ENCODE assay signal across 18 cellular contexts in genomic region chr4:140246216-140246615, GRCh38.
DNase-seq lines count a peak whose midpoint lies in the region; ATAC-seq and TF ChIP-seq lines count a peak whose summit lies in the region.
"Had no signal": no experiment of that assay in that cellular context is flagged by ENCODE, and none has a peak within 500 bp of the region (broad histone marks: within the 10 kb centered on the region; RNA-seq: fewer than 3 reads in every experiment).

No MANE protein-coding gene starts in this region.

- H3K9me2 ChIP-seq in GM23338 (ENCODE audit: insufficient read depth), result no peaks in the 10 kb centered on the region

- H3F3A ChIP-seq in GM23338 (replicated peaks; ENCODE audit: low read depth), result no peaks in the 10 kb centered on the region

- H3K9me3 ChIP-seq in osteoblast (ENCODE audit: low read depth, low read length), result no peaks in the 10 kb centered on the region
- no peaks in the 10 kb centered on the region for H3K9me3 ChIP-seq in tibial artery
- H3K9me3 ChIP-seq: A549 had no signal

- H3K27me3 ChIP-seq in osteoblast (ENCODE audit: insufficient read depth, low read length), result no peaks in the 10 kb centered on the region
- no peaks in the 10 kb centered on the region for H3K27me3 ChIP-seq in tibial artery
- H3K27me3 ChIP-seq in GM23338 (ENCODE audit: insufficient read depth), result peaks cover 7% of the 10 kb centered on the region

- H3K4me1 Mint-ChIP-seq in GM23338, result peaks cover 28% of the 10 kb centered on the region

- in situ Hi-C loops in G401 (cut with HindIII; ENCODE audit: low sequenced_read_pairs), result no loop called here

- no peak overlapping the region for H3K27ac Mint-ChIP-seq in GM23338
- H3K27ac Mint-ChIP-seq: CD4-positive, alpha-beta memory T cell; H9 had no signal

- H2AFZ ChIP-seq in osteoblast (ENCODE audit: low read length), result peak overlapping the region; percentile 6
- H2AFZ ChIP-seq in GM23338, result no peak overlapping the region
- H2AFZ ChIP-seq: GM23248 had no signal

- H3K9me3 Mint-ChIP-seq in GM23338, result no peaks in the 10 kb centered on the region
- H3K9me3 Mint-ChIP-seq: CD4-positive, alpha-beta memory T cell; H9 had no signal

- H4K20me1 ChIP-seq in osteoblast (ENCODE audit: insufficient read depth, low read length) (no peaks in the 10 kb centered on the region), GM23338 (replicated peaks; ENCODE audit: insufficient read depth) (no peaks in the 10 kb centered on the region)

- H3K27ac ChIP-seq in osteoblast (ENCODE audit: low read depth, low read length), result no peak overlapping the region
- H3K27ac ChIP-seq in tibial artery, result no peak overlapping the region
- H3K27ac ChIP-seq in GM23338 (ENCODE audit: low read depth), result no peak overlapping the region
- H3K27ac ChIP-seq: A549, GM23248 had no signal

- intact Hi-C loops in tibial artery (cut with DNase I; ENCODE audit: low total_unique reads), result no loop called here

- H3K79me2 ChIP-seq in osteoblast (ENCODE audit: insufficient read depth, low read length), result no peaks in the 10 kb centered on the region
- no peaks in the 10 kb centered on the region for H3K79me2 ChIP-seq in GM23338 (replicated peaks; ENCODE audit: insufficient read depth)

- H3K36me3 ChIP-seq in osteoblast (ENCODE audit: insufficient read depth, low read length) (no peaks in the 10 kb centered on the region), tibial artery (no peaks in the 10 kb centered on the region), GM23338 (ENCODE audit: insufficient read depth) (no peaks in the 10 kb centered on the region)

- H3K4me3 Mint-ChIP-seq in GM23338, result no peak overlapping the region
- H3K4me3 Mint-ChIP-seq: CD4-positive, alpha-beta memory T cell; H9 had no signal

- H3K27me3 Mint-ChIP-seq in GM23338 (ENCODE audit: insufficient read depth, low read depth, poor library complexity), result peaks cover 6% of the 10 kb centered on the region

- TF ChIP-seq CTCF in AG10803 (conservative IDR thresholded peaks at IDR 0.05; ENCODE audit: low read length), result no peak
- TF ChIP-seq CTCF in osteoblast (IDR thresholded peaks at IDR 0.05; ENCODE audit: extremely low read depth, low read depth, low read length), result no peak
- no peak for TF ChIP-seq CTCF in tibial artery (IDR thresholded peaks at IDR 0.05)
- no peak for TF ChIP-seq CTCF in GM23338 (conservative IDR thresholded peaks at IDR 0.05; ENCODE audit: low read depth in 2 of 2)

- H3K4me3 ChIP-seq in AG10803 (ENCODE audit: low read length) (no peak overlapping the region), osteoblast (ENCODE audit: insufficient read depth, low read length) (no peak overlapping the region), tibial artery (no peak overlapping the region), GM23338 (no peak overlapping the region)
- H3K4me3 ChIP-seq: A549, GM23248 had no signal

- H3K4me1 ChIP-seq in osteoblast (ENCODE audit: insufficient read depth, low read length) (no peaks in the 10 kb centered on the region), tibial artery (peaks cover 0 to 24% (median 8%) of the 10 kb centered on the region in 4 donors), GM23338 (ENCODE audit: insufficient read depth) (peaks cover 22% of the 10 kb centered on the region)

- DNase-seq in AG10803 (ENCODE audit: low read depth) (peak; percentile 57), G401 (ENCODE audit: low spot score) (peak; percentile 8), NCI-H446 treated with DMSO at 0.1 percent for 48 hours (lab: John Stamatoyannopoulos, UW) (peak; percentile 73), osteoblast (ENCODE audit: insufficient read length, low spot score, missing footprints) (no peak), RKO (ENCODE audit: low spot score) (no peak), tibial artery (no peak), GM23338 (ENCODE audit: low spot score) (no peak)
- DNase-seq: 8988T; ACHN; C1 segment of cervical spinal cord; Calu3; CD4-positive, alpha-beta memory T cell; COR-L47; DMS79; GM23248; H9 had no signal

- no peaks in the 10 kb centered on the region for H3K36me3 Mint-ChIP-seq in GM23338 (ENCODE audit: low read depth)
- H3K36me3 Mint-ChIP-seq: CD4-positive, alpha-beta memory T cell had no signal

- ATAC-seq in GM23338, result no peak
- ATAC-seq: A549, HCT116 had no signal

- no peak overlapping the region for H3K4me2 ChIP-seq in osteoblast (ENCODE audit: insufficient read depth, low read length)
- no peak overlapping the region for H3K4me2 ChIP-seq in GM23338
- H3K4me2 ChIP-seq: A549 had no signal

TF ChIP-seq in GM23338, 12 proteins besides CTCF, POLR2A, EP300 and RAD21 (continues in another document):
- TF ChIP-seq ZNF331 (CRISPR knock-in tag; IDR thresholded peaks at IDR 0.05; ENCODE audit: low read depth), result no peak
- TF ChIP-seq ZNF462 (CRISPR knock-in tag; IDR thresholded peaks at IDR 0.05), result no peak
- no peak for TF ChIP-seq POLR2AphosphoS5 (IDR thresholded peaks at IDR 0.05; ENCODE audit: low read depth)
- TF ChIP-seq ETS1 (IDR thresholded peaks at IDR 0.05), result no peak
- no peak for TF ChIP-seq STAT1 (IDR thresholded peaks at IDR 0.05; ENCODE audit: unreplicated experiment)
- TF ChIP-seq EZH2phosphoT487 (IDR thresholded peaks at IDR 0.05; ENCODE audit: unreplicated experiment), result no peak
- TF ChIP-seq JUNB (IDR thresholded peaks at IDR 0.05; ENCODE audit: unreplicated experiment), result no peak
- TF ChIP-seq EZH2 (IDR thresholded peaks at IDR 0.05; ENCODE audit: low read depth, unreplicated experiment), result no peak
- TF ChIP-seq NANOG (IDR thresholded peaks at IDR 0.05; ENCODE audit: borderline replicate concordance), result no peak

Comparison
In these comparisons a context has a peak if more than half of its experiments do, and no peak if none do; other contexts are left out.
1. DNase-seq: peak in AG10803 (single experiment), G401 (single experiment) and NCI-H446 treated with DMSO at 0.1 percent for 48 hours (single experiment); none in osteoblast (single experiment), RKO (single experiment), tibial artery (0 of 2) and GM23338 (single experiment).